In genomic region chr9:122031157-122031556, GRCh38 we compare ENCODE assay signal across 15 cellular contexts.
"Had no signal": no experiment of that assay in that cellular context is flagged by ENCODE, and none has a peak within 500 bp of the region (broad histone marks: within the 10 kb centered on the region; RNA-seq: fewer than 3 reads in every experiment).

No MANE protein-coding gene starts in this region.

- DNase-seq: activated CD8-positive, alpha-beta T cell treated with anti-CD3 and anti-CD28 coated beads for 36 hours; activated naive CD4-positive, alpha-beta T cell treated with Interleukin-2 at 50 U/mL for 16 hours; activated naive CD8-positive, alpha-beta T cell treated with anti-CD3 and anti-CD28 coated beads, Interleukin-2, amount 10 ng/mL, durations not matched to agents 7 days and 5 days; activated T-cell treated with anti-CD3 and anti-CD28 coated beads, Interleukin-2, amount 50 U/mL, for 1 hour; anterior cingulate cortex; effector CD8-positive, alpha-beta T cell; hippocampal formation; pancreas; stimulated activated naive B cell treated with anti-CD40 and anti-IgM and Interleukin-4, amounts not matched to agents 10 μg/mL and 1 μg/mL and 100 μg/mL, for 72 hours; T-helper 1 cell; T-helper 9 cell; upper lobe of right lung had no signal

- H3K27me3 ChIP-seq: pancreas, upper lobe of right lung had no signal

- H3K36me3 Mint-ChIP-seq: activated naive CD8-positive, alpha-beta T cell treated with anti-CD3 and anti-CD28 coated beads, Interleukin-2, amount 10 ng/mL, durations not matched to agents 7 days and 5 days had no signal

- H3K4me3 ChIP-seq: pancreas, upper lobe of right lung had no signal

- H3K27ac Mint-ChIP-seq: activated CD4-positive, alpha-beta T cell treated with anti-CD3 and anti-CD28 coated beads, Interleukin-2, amount 10 ng/mL, durations not matched to agents 24 days and 14 days; activated CD8-positive, alpha-beta T cell treated with anti-CD3 and anti-CD28 coated beads for 36 hours; activated naive CD8-positive, alpha-beta T cell treated with anti-CD3 and anti-CD28 coated beads, Interleukin-2, amount 10 ng/mL, durations not matched to agents 7 days and 5 days; activated T-helper 17 cell treated with anti-CD3 and anti-CD28 coated beads, Interleukin-2, amount 50 U/mL, for 72 hours; dendritic cell treated with granulocyte-macrophage colony-stimulating factor and Interleukin-4, amounts not matched to agents 40 ng/mL and 50 ng/mL, for 4 days; stimulated activated naive B cell treated with anti-CD40 and anti-IgM and Interleukin-4, amounts not matched to agents 10 μg/mL and 1 μg/mL and 100 μg/mL, for 72 hours had no signal

- H3K9me3 ChIP-seq: pancreas, upper lobe of right lung had no signal

- H3K27ac ChIP-seq: upper lobe of right lung had no signal

- ATAC-seq: activated CD8-positive, alpha-beta T cell treated with anti-CD3 and anti-CD28 coated beads for 36 hours; activated T-helper 17 cell treated with anti-CD3 and anti-CD28 coated beads, Interleukin-2, amount 50 U/mL, for 72 hours; stimulated activated naive B cell treated with anti-CD40 and anti-IgM and Interleukin-4, amounts not matched to agents 10 μg/mL and 1 μg/mL and 100 μg/mL, for 72 hours; upper lobe of right lung had no signal

- H3K4me1 Mint-ChIP-seq: activated CD4-positive, alpha-beta T cell treated with anti-CD3 and anti-CD28 coated beads, Interleukin-2, amount 10 ng/mL, durations not matched to agents 24 days and 14 days; activated T-helper 17 cell treated with anti-CD3 and anti-CD28 coated beads, Interleukin-2, amount 50 U/mL, for 72 hours had no signal

- H3K4me3 Mint-ChIP-seq: activated CD4-positive, alpha-beta T cell treated with anti-CD3 and anti-CD28 coated beads, Interleukin-2, amount 10 ng/mL, durations not matched to agents 24 days and 14 days; activated CD8-positive, alpha-beta T cell treated with anti-CD3 and anti-CD28 coated beads for 36 hours; activated naive CD8-positive, alpha-beta T cell treated with anti-CD3 and anti-CD28 coated beads, Interleukin-2, amount 10 ng/mL, durations not matched to agents 7 days and 5 days; activated T-helper 17 cell treated with anti-CD3 and anti-CD28 coated beads, Interleukin-2, amount 50 U/mL, for 72 hours; dendritic cell treated with granulocyte-macrophage colony-stimulating factor and Interleukin-4, amounts not matched to agents 40 ng/mL and 50 ng/mL, for 4 days; stimulated activated naive B cell treated with anti-CD40 and anti-IgM and Interleukin-4, amounts not matched to agents 10 μg/mL and 1 μg/mL and 100 μg/mL, for 72 hours had no signal

- H3K36me3 ChIP-seq: pancreas, upper lobe of right lung had no signal

- H3K27me3 Mint-ChIP-seq: activated CD4-positive, alpha-beta T cell treated with anti-CD3 and anti-CD28 coated beads, Interleukin-2, amount 10 ng/mL, durations not matched to agents 24 days and 14 days; activated CD8-positive, alpha-beta T cell treated with anti-CD3 and anti-CD28 coated beads for 36 hours; activated naive CD8-positive, alpha-beta T cell treated with anti-CD3 and anti-CD28 coated beads, Interleukin-2, amount 10 ng/mL, durations not matched to agents 7 days and 5 days; activated T-helper 17 cell treated with anti-CD3 and anti-CD28 coated beads, Interleukin-2, amount 50 U/mL, for 72 hours; dendritic cell treated with granulocyte-macrophage colony-stimulating factor and Interleukin-4, amounts not matched to agents 40 ng/mL and 50 ng/mL, for 4 days had no signal

- H3K4me1 ChIP-seq: pancreas had no signal

- H3K9me3 Mint-ChIP-seq: activated CD4-positive, alpha-beta T cell treated with anti-CD3 and anti-CD28 coated beads, Interleukin-2, amount 10 ng/mL, durations not matched to agents 24 days and 14 days; activated naive CD8-positive, alpha-beta T cell treated with anti-CD3 and anti-CD28 coated beads, Interleukin-2, amount 10 ng/mL, durations not matched to agents 7 days and 5 days; activated T-helper 17 cell treated with anti-CD3 and anti-CD28 coated beads, Interleukin-2, amount 50 U/mL, for 72 hours; dendritic cell treated with granulocyte-macrophage colony-stimulating factor and Interleukin-4, amounts not matched to agents 40 ng/mL and 50 ng/mL, for 4 days had no signal
